17 cellular contexts compared by ENCODE assay signal in the genomic region with DNA sequence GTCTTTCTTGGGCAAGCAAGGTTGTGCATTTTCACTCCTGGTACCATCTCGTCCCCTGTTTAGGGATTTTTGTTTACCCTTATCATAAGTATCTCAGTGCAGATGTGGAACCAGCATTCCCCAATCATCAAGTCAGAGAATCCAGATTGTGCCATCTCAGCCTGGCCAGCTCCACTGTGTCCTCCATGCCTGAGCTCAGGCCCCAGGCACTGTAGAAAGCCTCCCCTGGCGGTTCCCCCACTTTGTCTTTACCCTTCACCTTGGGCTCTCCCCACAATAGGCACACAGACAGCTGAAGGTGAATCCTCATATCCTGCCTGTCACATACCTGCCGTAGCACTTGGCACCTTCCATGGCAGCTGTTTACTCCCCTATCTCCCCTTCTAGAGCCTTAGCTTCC.
"Had no signal": no experiment of that assay in that cellular context is flagged by ENCODE, and none has a peak within 500 bp of the region (broad histone marks: within the 10 kb centered on the region; RNA-seq: fewer than 3 reads in every experiment).

No MANE protein-coding gene starts in this region.

- H3K4me1 Mint-ChIP-seq: central memory CD8-positive, alpha-beta T cell; immature natural killer cell had no signal

- H3K27ac ChIP-seq: gastroesophageal sphincter, ovary, stomach, thoracic aorta had no signal

- DNase-seq: effector memory CD4-positive, alpha-beta T cell; immature natural killer cell; left ventricle myocardium superior; mesenchymal stem cell; naive thymus-derived CD4-positive, alpha-beta T cell; nephron progenitor cell; ovary; stimulated activated CD4-positive, alpha-beta T cell treated with anti-CD3 and anti-CD28 coated beads, Interleukin-15, amount 100 ng/mL, for 24 hours; stimulated activated CD4-positive, alpha-beta T cell treated with anti-CD3 and anti-CD28 coated beads, Interleukin-1b, Interleukin-23, amount 100 ng/mL, for 48 hours; stimulated activated CD4-positive, alpha-beta T cell treated with anti-CD3 and anti-CD28 coated beads, Interleukin-4, amount 100 ng/mL, for 24 hours; stimulated activated naive CD4-positive, alpha-beta T cell; stomach; trophoblast cell had no signal

- ATAC-seq: gastroesophageal sphincter; left ventricle myocardium superior; naive thymus-derived CD4-positive, alpha-beta T cell had no signal

- H3K27ac Mint-ChIP-seq: immature natural killer cell, nephron progenitor cell had no signal

- H3K36me3 Mint-ChIP-seq: immature natural killer cell; naive thymus-derived CD4-positive, alpha-beta T cell had no signal

- H3K27me3 ChIP-seq: ovary had no signal

- H3K9me3 ChIP-seq: gastroesophageal sphincter, ovary, stomach, thoracic aorta had no signal

- H3K4me3 ChIP-seq: gastroesophageal sphincter, lung, ovary, stomach, thoracic aorta had no signal

- H3K9me3 Mint-ChIP-seq: central memory CD8-positive, alpha-beta T cell; immature natural killer cell; naive thymus-derived CD4-positive, alpha-beta T cell; nephron progenitor cell had no signal

- H3K36me3 ChIP-seq: gastroesophageal sphincter, ovary, stomach, thoracic aorta had no signal

- H3K4me3 Mint-ChIP-seq: central memory CD8-positive, alpha-beta T cell; immature natural killer cell; naive thymus-derived CD4-positive, alpha-beta T cell; nephron progenitor cell had no signal

- H3K4me1 ChIP-seq: gastroesophageal sphincter, stomach had no signal
